In genomic region chr5:107290780-107291398, GRCh38 we compare ENCODE assay signal across 21 cellular contexts.
DNase-seq lines count a peak whose midpoint lies in the region; ATAC-seq, FAIRE-seq and TF ChIP-seq lines count a peak whose summit lies in the region.
"Had no signal": no experiment of that assay in that cellular context is flagged by ENCODE, and none has a peak within 500 bp of the region (broad histone marks: within the 10 kb centered on the region; RNA-seq: fewer than 3 reads in every experiment).

No MANE protein-coding gene starts in this region.

- ATAC-seq in GM12878 (no peak), HG03565 (IDR thresholded peaks at IDR 0.05; ENCODE audit: unreplicated experiment) (no peak), HG03469 (IDR thresholded peaks at IDR 0.05; ENCODE audit: unreplicated experiment) (no peak)

- H3K4me1 ChIP-seq in GM12878 (ENCODE audit: control insufficient read depth, insufficient read depth, low read length), result peaks cover 28% of the 10 kb centered on the region

- no peaks in the 10 kb centered on the region; the same call in 2 of the 3 replicates for H3K9me3 ChIP-seq in GM12878 (replicated peaks; ENCODE audit: control insufficient read depth, insufficient read depth, low read length)

- no peak overlapping the region for H3K9ac ChIP-seq in GM12878 (ENCODE audit: control insufficient read depth, insufficient read depth, low read length)
- H3K9ac ChIP-seq: KMS-11 had no signal

- intact Hi-C loops in Calu3 (cut with micrococcal nuclease; ENCODE audit: unreplicated experiment) (loop anchor here (1.0 to 2.0 kb wide), 2 partner anchors 42 to 97 kb away; no protein-coding TSS in a partner anchor), GM12878 (cut with micrococcal nuclease; ENCODE audit: unreplicated experiment) (no loop called here)

- TF ChIP-seq RAD21 in GM12878 (IDR thresholded peaks at IDR 0.05; ENCODE audit: insufficient read depth, low read depth, low read length), result no peak

- RAD21 ChIA-PET in GM12878 (lab: Charles Lee; ENCODE audit: unreplicated experiment), result interaction anchor here (1.2 to 2.7 kb wide), 4 partner anchors 28 to 282 kb away, joined by 3 to 16 read pairs (median 7); no protein-coding TSS in a partner anchor

- no peak overlapping the region for H3K27ac ChIP-seq in GM12878 (ENCODE audit: control insufficient read depth, insufficient read depth)
- H3K27ac ChIP-seq: KMS-11, PC-9, RWPE1 had no signal

- POLR2A ChIA-PET in GM12878 (lab: Charles Lee), result interaction anchor here (1.0 kb wide), 1 partner anchor 27 kb away, joined by 3 read pairs; no protein-coding TSS in a partner anchor

- no peak for TF ChIP-seq POLR2A in GM12878 (IDR thresholded peaks at IDR 0.05; ENCODE audit: low read depth, low read length)

- CTCF ChIA-PET in Calu3 (lab: Charles Lee) (interaction anchor here (0.6 to 0.8 kb wide), 7 partner anchors 10 to 237 kb away, joined by 3 to 7 read pairs (median 5); no protein-coding TSS in a partner anchor), GM12878 (lab: Yijun Ruan, JAX) (interaction anchor here (1.1 to 2.1 kb wide), 3 partner anchors 11 to 43 kb away, joined by 4 to 8 read pairs (median 4); no protein-coding TSS in a partner anchor)

- H3K4me2 ChIP-seq in GM12878 (ENCODE audit: control insufficient read depth, insufficient read depth), result no peak overlapping the region
- H3K4me2 ChIP-seq: KMS-11, PC-9 had no signal

- H3K36me3 Mint-ChIP-seq in Calu3 (ENCODE audit: insufficient read depth, unreplicated experiment), result peaks cover 18% of the 10 kb centered on the region
- H3K36me3 Mint-ChIP-seq: CD4-positive, alpha-beta memory T cell had no signal

- no peaks in the 10 kb centered on the region for H3K27me3 Mint-ChIP-seq in Calu3 (ENCODE audit: unreplicated experiment)
- H3K27me3 Mint-ChIP-seq: CD4-positive, alpha-beta memory T cell had no signal

- no peak for TF ChIP-seq CTCF in Calu3 (IDR thresholded peaks at IDR 0.05; ENCODE audit: unreplicated experiment)
- no peak for TF ChIP-seq CTCF in GM12878 (IDR thresholded peaks at IDR 0.05 in 2 of 3, conservative IDR thresholded peaks at IDR 0.05 in 1 of 3; ENCODE audit: control insufficient read depth in 2 of 3, extremely low read depth in 1 of 3, insufficient read depth in 1 of 3, low read depth in 3 of 3, low read length in 3 of 3)

- H2AFZ ChIP-seq in GM12878 (ENCODE audit: control insufficient read depth, low read depth, low read length), result no peak overlapping the region
- H2AFZ ChIP-seq: PC-9 had no signal

- DNase-seq in Calu3 (no peak), GM12878 (ENCODE audit: low read depth, low spot score) (no peak), kidney glomerular epithelial cell (lab: John Stamatoyannopoulos, UW) (peak; percentile 53), renal cortical epithelial cell (ENCODE audit: low read depth) (peak; percentile 92), amygdala (lab: John Stamatoyannopoulos, UW) (no peak)
- DNase-seq: CD4-positive, alpha-beta memory T cell; DMS53; EL; H7; MV-4-11; NCI-H187; NCI-H2107; NCI-H510A treated with DMSO at 0.1 percent for 48 hours; NCI-H82; PC-9; SIG-M5 had no signal

- TF ChIP-seq EP300 in GM12878 (IDR thresholded peaks at IDR 0.05; ENCODE audit: borderline replicate concordance in 1 of 2, control insufficient read depth in 1 of 2, low read depth in 2 of 2, low read length in 2 of 2), result 0 out of 4 replicates have a peak, but pooled peaks of 1 of the 2 experiments have one; percentile 13

- no peaks in the 10 kb centered on the region for H3K79me2 ChIP-seq in GM12878 (ENCODE audit: control insufficient read depth, insufficient read depth, low read length)

- in situ Hi-C loops in GM12878 (cut with MboI), result no loop called here

- no peaks in the 10 kb centered on the region for H3K9me3 Mint-ChIP-seq in Calu3 (ENCODE audit: low read depth, unreplicated experiment)

- BruUV-seq in Calu3 (replicated peaks; lab: Mats Ljungman, UMichigan), result no TSS peak
- BruUV-seq in GM12878 (replicated peaks; lab: Mats Ljungman, UMichigan), result no TSS peak

- no peak overlapping the region for H3K4me3 ChIP-seq in GM12878
- H3K4me3 ChIP-seq: PC-9 had no signal

- H3K36me3 ChIP-seq in GM12878 (ENCODE audit: control insufficient read depth in 2 of 2, insufficient read depth in 2 of 2, low read length in 1 of 2), result no peaks in the 10 kb centered on the region

- FAIRE-seq in GM12878 (lab: Jason Lieb, UNC), result no peak
- FAIRE-seq: GM12891 had no signal

- SMC1A ChIA-PET in GM12878 (lab: Charles Lee; ENCODE audit: uncharacterized antibody, unreplicated experiment), result interaction anchor here (0.7 to 4.5 kb wide), 9 partner anchors 9 to 280 kb away, joined by 3 to 19 read pairs (median 6); no protein-coding TSS in a partner anchor

- WGBS in GM12878 (ENCODE audit: insufficient coverage, insufficient replicate concordance, low lambda C conversion rate, missing lambda C conversion rate), result 53% methylated on average over 6 of the region's 6 CpGs

- H3K27ac Mint-ChIP-seq in Calu3 (ENCODE audit: unreplicated experiment), result peak overlapping the region; percentile 82
- H3K27ac Mint-ChIP-seq: CD4-positive, alpha-beta memory T cell had no signal

- no peaks in the 10 kb centered on the region for H4K20me1 ChIP-seq in GM12878 (ENCODE audit: control insufficient read depth, insufficient read depth)

- H3K4me3 Mint-ChIP-seq in Calu3 (ENCODE audit: low read depth, unreplicated experiment), result peak overlapping the region; percentile 4
- H3K4me3 Mint-ChIP-seq: CD4-positive, alpha-beta memory T cell had no signal

- peaks cover 72% of the 10 kb centered on the region for H3K4me1 Mint-ChIP-seq in Calu3 (ENCODE audit: low read depth, unreplicated experiment)

- H3K27me3 ChIP-seq in GM12878 (replicated peaks in 1 of 2; ENCODE audit: control insufficient read depth in 2 of 2, insufficient read depth in 2 of 2, low read length in 1 of 2), result no peaks in the 10 kb centered on the region; a peak in 1 of 4 replicates

TF ChIP-seq in GM12878, 131 proteins besides CTCF, POLR2A, EP300 and RAD21:
- TF ChIP-seq EZH2 (IDR thresholded peaks at IDR 0.05; ENCODE audit: borderline replicate concordance, control insufficient read depth, low read depth, low read length) (no peak), MTA2 (IDR thresholded peaks at IDR 0.05; ENCODE audit: low read depth) (0 out of 2 replicates have a peak, but pooled peaks have one; percentile 18)

Comparison
In these comparisons a context has a peak if more than half of its experiments do, and no peak if none do; other contexts are left out.
1. DNase-seq: peak in kidney glomerular epithelial cell (single experiment) and renal cortical epithelial cell (single experiment); none in Calu3 (single experiment), GM12878 (single experiment) and amygdala (0 of 56).